In the genomic region with DNA sequence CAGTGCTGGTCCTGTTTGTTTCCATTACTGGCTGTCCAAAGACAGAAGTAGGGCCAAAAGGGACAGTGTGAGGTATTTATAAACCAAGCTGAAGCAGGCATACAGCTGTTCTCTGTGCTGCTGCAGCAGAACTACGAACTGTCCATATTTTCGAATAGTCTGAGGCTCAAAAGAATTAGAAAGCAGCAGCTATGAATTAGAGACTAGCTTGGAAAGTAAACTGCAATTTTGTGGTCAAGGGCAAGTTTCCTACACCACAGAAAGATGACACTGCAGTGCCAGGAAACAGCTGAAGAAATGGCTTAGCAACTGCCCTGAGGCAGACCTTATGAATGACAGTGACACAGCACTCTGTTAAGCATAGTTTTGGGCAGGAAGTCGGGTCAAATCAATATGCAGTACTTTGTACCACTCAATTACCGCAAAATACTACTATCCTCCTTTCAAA, we compare ENCODE assay signal across 1 cellular context.
TF ChIP-seq lines count a peak whose summit lies in the region.

No MANE protein-coding gene starts in this region.

TF ChIP-seq in WTC11, 78 proteins besides CTCF, POLR2A, EP300 and RAD21 (continued from another document):
- no peak for TF ChIP-seq CBFB (CRISPR knock-in tag; IDR thresholded peaks at IDR 0.05; ENCODE audit: low read depth)
- TF ChIP-seq GABPB1 (CRISPR knock-in tag; IDR thresholded peaks at IDR 0.05) = no peak
- TF ChIP-seq, protein P1, sequence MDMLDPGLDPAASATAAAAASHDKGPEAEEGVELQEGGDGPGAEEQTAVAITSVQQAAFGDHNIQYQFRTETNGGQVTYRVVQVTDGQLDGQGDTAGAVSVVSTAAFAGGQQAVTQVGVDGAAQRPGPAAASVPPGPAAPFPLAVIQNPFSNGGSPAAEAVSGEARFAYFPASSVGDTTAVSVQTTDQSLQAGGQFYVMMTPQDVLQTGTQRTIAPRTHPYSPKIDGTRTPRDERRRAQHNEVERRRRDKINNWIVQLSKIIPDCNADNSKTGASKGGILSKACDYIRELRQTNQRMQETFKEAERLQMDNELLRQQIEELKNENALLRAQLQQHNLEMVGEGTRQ (CRISPR knock-in tag; IDR thresholded peaks at IDR 0.05) = no peak
- TF ChIP-seq, protein P2, sequence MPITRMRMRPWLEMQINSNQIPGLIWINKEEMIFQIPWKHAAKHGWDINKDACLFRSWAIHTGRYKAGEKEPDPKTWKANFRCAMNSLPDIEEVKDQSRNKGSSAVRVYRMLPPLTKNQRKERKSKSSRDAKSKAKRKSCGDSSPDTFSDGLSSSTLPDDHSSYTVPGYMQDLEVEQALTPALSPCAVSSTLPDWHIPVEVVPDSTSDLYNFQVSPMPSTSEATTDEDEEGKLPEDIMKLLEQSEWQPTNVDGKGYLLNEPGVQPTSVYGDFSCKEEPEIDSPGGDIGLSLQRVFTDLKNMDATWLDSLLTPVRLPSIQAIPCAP (CRISPR knock-in tag; IDR thresholded peaks at IDR 0.05) = no peak
- TF ChIP-seq, protein P3, sequence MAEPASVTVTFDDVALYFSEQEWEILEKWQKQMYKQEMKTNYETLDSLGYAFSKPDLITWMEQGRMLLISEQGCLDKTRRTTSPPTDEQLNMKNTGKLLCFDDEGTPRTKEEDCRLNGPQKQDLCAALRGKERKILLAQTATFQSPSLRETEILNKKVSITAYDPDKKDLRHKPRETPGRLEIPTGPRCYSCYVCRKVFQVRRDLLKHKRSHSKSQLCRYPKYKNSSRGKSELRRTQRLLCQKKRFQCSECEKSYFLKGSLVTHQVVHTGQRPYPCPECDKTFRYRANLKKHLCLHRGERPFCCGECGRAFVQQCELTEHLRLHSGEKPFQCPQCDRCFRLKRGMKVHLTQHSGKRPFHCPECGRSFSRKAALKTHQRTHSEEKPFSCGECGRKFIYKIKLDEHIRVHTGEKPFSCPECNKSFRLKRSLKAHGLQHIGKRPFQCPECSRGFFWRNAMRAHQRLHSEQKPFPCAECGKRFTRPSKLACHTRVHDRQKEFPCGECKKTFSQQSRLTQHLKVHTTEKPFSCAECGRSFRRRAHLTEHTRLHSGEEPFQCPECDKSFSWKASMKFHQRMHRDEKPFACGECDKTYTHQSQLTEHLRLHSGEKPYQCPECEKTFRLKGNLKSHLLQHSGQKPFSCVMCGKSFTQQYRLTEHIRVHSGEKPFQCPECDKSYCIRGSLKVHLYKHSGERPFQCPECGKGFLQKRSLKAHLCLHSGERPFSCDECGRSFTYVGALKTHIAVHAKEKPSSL (CRISPR knock-in tag; conservative IDR thresholded peaks at IDR 0.05) = no peak
- no peak for TF ChIP-seq HMGA2 (CRISPR knock-in tag; IDR thresholded peaks at IDR 0.05)
- no peak for TF ChIP-seq ZNF396 (CRISPR knock-in tag; IDR thresholded peaks at IDR 0.05; ENCODE audit: borderline replicate concordance)
- TF ChIP-seq NR1H2 (CRISPR knock-in tag; IDR thresholded peaks at IDR 0.05) = no peak
- no peak for TF ChIP-seq TEAD1 (CRISPR knock-in tag; IDR thresholded peaks at IDR 0.05)
- TF ChIP-seq JAZF1 (CRISPR knock-in tag; IDR thresholded peaks at IDR 0.05) = no peak
- no peak for TF ChIP-seq ZNF121 (CRISPR knock-in tag; IDR thresholded peaks at IDR 0.05)
- no peak for TF ChIP-seq PRRX2 (CRISPR knock-in tag; IDR thresholded peaks at IDR 0.05)
- no peak for TF ChIP-seq SP1 (CRISPR knock-in tag; conservative IDR thresholded peaks at IDR 0.05)
- TF ChIP-seq GRHL2 (CRISPR knock-in tag; IDR thresholded peaks at IDR 0.05; ENCODE audit: insufficient replicate concordance, severe bottlenecking) = no peak
- TF ChIP-seq CREB1 (CRISPR knock-in tag; IDR thresholded peaks at IDR 0.05) = no peak
